In genomic region chr3:108090066-108090700, GRCh38 we compare ENCODE assay signal across 8 cellular contexts. TPM values are rescaled to one million over a fixed set of nuclear protein-coding genes. Genes with fewer than 3 reads are reported as not detected.
A peak's percentile ranks its signal among the peaks of the same experiment; 100 is the strongest.
DNase-seq lines count a peak whose midpoint lies in the region; ATAC-seq and TF ChIP-seq lines count a peak whose summit lies in the region.

No MANE protein-coding gene starts in this region.

- ATAC-seq in GM21390 (IDR thresholded peaks at IDR 0.05; ENCODE audit: unreplicated experiment) (peak; percentile 20), esophagus mucosa (no peak)

- POLR2A ChIA-PET in MCF 10A (lab: Yijun Ruan, JAX), result interaction anchor here (0.7 to 2.6 kb wide), 18 partner anchors 10 to 494 kb away, joined by 3 to 27 read pairs (median 4); partner anchors contain the start of gene IFT57

- no peaks in the 10 kb centered on the region for H3K9me3 ChIP-seq in spleen

- H3K36me3 ChIP-seq in spleen, result peaks cover 0 to 8% (median 0%) of the 10 kb centered on the region in 6 donors

- peak overlapping the region; percentile 95 for H3K4me3 Mint-ChIP-seq in MCF 10A (ENCODE audit: unreplicated experiment)

- CTCF ChIA-PET in MCF 10A (lab: Yijun Ruan, JAX), result interaction anchor here (0.6 to 1.3 kb wide), 6 partner anchors 103 to 1392 kb away, joined by 3 to 5 read pairs (median 4); no protein-coding TSS in a partner anchor

- DNase-seq in CD1c-positive myeloid dendritic cell (ENCODE audit: extremely low spot score), result peak; percentile 75
- DNase-seq in Jurkat, Clone E6-1 (ENCODE audit: low read depth, low spot score), result no peak
- DNase-seq in UCSD-AML1 (lab: John Stamatoyannopoulos, UW; ENCODE audit: unreplicated experiment), result peak; percentile 74
- DNase-seq in MCF 10A (ENCODE audit: unreplicated experiment), result peak; percentile 57
- peak; percentile 57 for DNase-seq in iris pigment epithelial cell (ENCODE audit: low read depth)
- no peak for DNase-seq in spleen

- H3K36me3 Mint-ChIP-seq in MCF 10A (ENCODE audit: insufficient read depth, unreplicated experiment), result no peaks in the 10 kb centered on the region

- WGBS in spleen, 5 donors, result 0 to 1% (median 0%) methylated on average over 27 to 29 of the region's 29 CpGs

- peaks cover 5% of the 10 kb centered on the region for H3K4me1 Mint-ChIP-seq in MCF 10A (ENCODE audit: insufficient read depth, unreplicated experiment)

- no peaks in the 10 kb centered on the region for H3K27me3 Mint-ChIP-seq in MCF 10A (ENCODE audit: insufficient read depth, unreplicated experiment)

- TF ChIP-seq CTCF in MCF 10A (IDR thresholded peaks at IDR 0.05; ENCODE audit: unreplicated experiment) (no peak), spleen (IDR thresholded peaks at IDR 0.05 in 8 of 11, conservative IDR thresholded peaks at IDR 0.05 in 3 of 11) (no peak)

- peak in 1 of 3 donors; percentile 47 for TF ChIP-seq POLR2A in spleen (IDR thresholded peaks at IDR 0.05)

- H3K27ac Mint-ChIP-seq in MCF 10A (ENCODE audit: low read depth, unreplicated experiment), result peak overlapping the region; percentile 88

- intact Hi-C loops in MCF 10A (cut with micrococcal nuclease), result loop anchor here (1.0 to 2.0 kb wide), 2 partner anchors 133 to 152 kb away; partner anchors contain the start of gene IFT57
- intact Hi-C loops in spleen (cut with DNase I; ENCODE audit: low total_unique reads), result no loop called here

- H3K4me1 ChIP-seq in spleen, result peaks cover 16 to 71% (median 56%) of the 10 kb centered on the region in 6 donors

- H3K27me3 ChIP-seq in spleen (replicated peaks in 1 of 7), result no peaks in the 10 kb centered on the region

- BruUV-seq in MCF 10A (replicated peaks; lab: Mats Ljungman, UMichigan), result TSS peak; percentile 39

- H3K27ac ChIP-seq in spleen, result peak overlapping the region; percentile 96 to 99 (median 98)

- H3K9me3 Mint-ChIP-seq in MCF 10A (ENCODE audit: unreplicated experiment), result no peaks in the 10 kb centered on the region

- H3K4me3 ChIP-seq in Jurkat, Clone E6-1 (ENCODE audit: low read length), result peak overlapping the region; percentile 91
- peak overlapping the region; percentile 72 to 98 (median 84) for H3K4me3 ChIP-seq in spleen

RNA-seq across cellular contexts. Expression of gene CD47, which starts 0.6 kb away (rescaled TPM):
- polyA plus RNA-seq in Jurkat, Clone E6-1 (2012; ENCODE audit: insufficient read depth, insufficient read length), result 275 TPM
- total RNA-seq in MCF 10A (2022) (28.5 and 31.5 TPM in 2 replicates), spleen (100 to 1,000 TPM; 106 to 156 (median 130) TPM), esophagus mucosa (95.3 TPM)
- 10 to 100 TPM; 48.2 to 54.6 (median 51.0) TPM for polyA plus RNA-seq in spleen

Comparison
In these comparisons a context has a peak if more than half of its experiments do, and no peak if none do; other contexts are left out.
1. DNase-seq: peak in CD1c-positive myeloid dendritic cell (single experiment), UCSD-AML1 (single experiment), MCF 10A (single experiment) and iris pigment epithelial cell (single experiment); none in Jurkat, Clone E6-1 (single experiment) and spleen (single experiment).